8 cellular contexts compared by ENCODE assay signal in the genomic region with DNA sequence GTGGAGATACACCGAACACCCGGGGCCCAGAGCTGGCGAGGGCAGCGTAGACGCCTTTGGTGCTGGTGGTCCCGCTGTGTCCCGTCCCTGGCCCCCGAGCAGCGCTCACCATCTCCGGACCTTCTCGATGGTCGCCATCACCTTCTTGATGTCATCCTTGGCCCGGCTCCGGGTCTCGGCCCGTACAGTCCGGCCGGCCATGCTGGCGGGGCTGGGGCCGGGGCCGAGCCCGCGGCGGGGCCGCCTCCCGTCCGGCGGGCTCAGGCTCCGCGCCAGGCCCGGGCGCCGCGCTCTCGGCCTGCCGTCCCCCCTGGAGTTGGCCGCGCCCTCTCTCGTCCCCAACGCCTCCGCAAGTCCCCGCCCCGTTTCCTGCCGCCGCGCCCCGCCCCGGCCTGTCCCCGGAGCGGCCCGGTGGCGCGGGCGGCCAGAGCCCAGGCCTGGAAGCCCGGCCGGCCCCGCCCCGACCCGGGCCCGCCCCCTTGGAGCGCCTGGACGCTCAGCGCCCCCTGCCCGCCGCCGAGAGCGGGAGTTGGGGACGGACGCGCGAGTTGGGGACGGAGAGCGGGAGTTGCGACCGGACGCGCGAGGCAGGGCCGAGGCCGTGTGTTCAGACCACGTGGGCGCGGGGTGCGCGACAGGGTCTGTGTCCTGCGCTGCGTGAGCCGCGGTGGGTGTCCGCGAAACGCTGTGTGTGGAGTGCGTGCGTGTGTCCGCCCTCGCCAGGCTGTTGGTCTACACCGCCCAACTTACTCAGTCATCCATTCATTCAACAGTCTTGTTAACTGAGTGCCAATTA. TPM values are rescaled to one million over a fixed set of nuclear protein-coding genes. Genes with fewer than 3 reads are reported as not detected.
DNase-seq lines count a peak whose midpoint lies in the region; ATAC-seq and TF ChIP-seq lines count a peak whose summit lies in the region.

A gene (minus strand): TSS at position 334 of the 796 bp plus-strand sequence. CDS start 133 bp downstream, at position 201.

- intact Hi-C loops in stomach (cut with DNase I; ENCODE audit: low total_unique reads) = loop anchor here (10.0 kb wide), 1 partner anchor 49 kb away; no protein-coding TSS in a partner anchor

- no peaks in the 10 kb centered on the region for H4K20me1 ChIP-seq in neural cell (ENCODE audit: insufficient read depth)

- H3K9me2 ChIP-seq in neural cell (ENCODE audit: insufficient read depth, low read length) = no peaks in the 10 kb centered on the region

- DNase-seq in DMS79 treated with DMSO at 0.1 percent for 48 hours (lab: John Stamatoyannopoulos, UW) = peak; percentile 74
- peak; percentile 90 for DNase-seq in RWPE2 (ENCODE audit: low spot score)
- peak; percentile 75 for DNase-seq in activated effector memory CD4-positive, alpha-beta T cell treated with Interleukin-2 at 50 U/mL for 16 hours
- DNase-seq in fibroblast of the conjunctiva (ENCODE audit: low read depth) = peak; percentile 75
- DNase-seq in stomach = peak; percentile 94

- H3K27me3 ChIP-seq in RWPE2 (ENCODE audit: insufficient read depth, poor library complexity, severe bottlenecking) (no peaks in the 10 kb centered on the region), neural cell (ENCODE audit: insufficient read depth, low read depth, low read length) (no peaks in the 10 kb centered on the region), stomach (no peaks in the 10 kb centered on the region)

- WGBS in stomach, 5 donors = 0 to 1% (median 1%) methylated on average over 36 to 97 of the region's 97 CpGs

- peak within 1 kb of the TSS; percentile 92 for H3K27ac ChIP-seq in RWPE2 (ENCODE audit: poor library complexity, severe bottlenecking)
- H3K27ac ChIP-seq in neural cell (ENCODE audit: low read length) = no peak within 1 kb of the TSS
- H3K27ac ChIP-seq in stomach = peak within 1 kb of the TSS; percentile 85 to 99 (median 97)

- peak within 1 kb of the TSS; percentile 81 for H3K9ac ChIP-seq in neural cell (ENCODE audit: low read length)

- H3K36me3 ChIP-seq in RWPE2 (ENCODE audit: low read depth) = peaks cover 16% of the 10 kb centered on the region
- H3K36me3 ChIP-seq in neural cell (ENCODE audit: insufficient read depth, low read length) = peaks cover 2% of the 10 kb centered on the region
- H3K36me3 ChIP-seq in stomach = peaks cover 11 to 31% (median 30%) of the 10 kb centered on the region in 4 donors

- peak; percentile 9; the same call in 1 of the 2 replicates for TF ChIP-seq RAD21 in Ishikawa (IDR thresholded peaks at IDR 0.05; ENCODE audit: low read depth)
- peak; percentile 26 for TF ChIP-seq RAD21 in neural cell (conservative IDR thresholded peaks at IDR 0.05)

- H3K79me2 ChIP-seq in neural cell (replicated peaks; ENCODE audit: insufficient read depth, low read length) = peaks cover 4% of the 10 kb centered on the region

- TF ChIP-seq POLR2A in stomach (IDR thresholded peaks at IDR 0.05) = no peak

- peaks cover 5% of the 10 kb centered on the region for H3F3A ChIP-seq in neural cell (ENCODE audit: insufficient read depth, low read length, poor library complexity, severe bottlenecking)

- TF ChIP-seq CTCF in RWPE2 (IDR thresholded peaks at IDR 0.05; ENCODE audit: poor library complexity, severe bottlenecking) (peak; percentile 80), neural cell (IDR thresholded peaks at IDR 0.05; ENCODE audit: poor library complexity, severe bottlenecking) (peak; percentile 65), stomach (IDR thresholded peaks at IDR 0.05) (peak in 4 of 7 experiments; percentile 19 to 63 (median 32))

- peak within 1 kb of the TSS; percentile 91 for H3K4me2 ChIP-seq in neural cell (ENCODE audit: low read length)

- H3K4me3 ChIP-seq in RWPE2 (ENCODE audit: severe bottlenecking) (peak within 1 kb of the TSS; percentile 82), neural cell (ENCODE audit: low read length) (peak within 1 kb of the TSS; percentile 88), stomach (peak within 1 kb of the TSS; percentile 61 to 80 (median 74))

- H3K4me1 ChIP-seq in RWPE2 (ENCODE audit: insufficient read depth, poor library complexity, severe bottlenecking) = peaks cover 21% of the 10 kb centered on the region
- H3K4me1 ChIP-seq in stomach = peaks cover 44 to 67% (median 60%) of the 10 kb centered on the region in 4 donors

- ATAC-seq in GM21529 (IDR thresholded peaks at IDR 0.05; ENCODE audit: unreplicated experiment) (peak; percentile 77), RWPE2 (ENCODE audit: low read depth) (peak; percentile 65)

- H2AFZ ChIP-seq in neural cell (ENCODE audit: low read depth, low read length) = peak within 1 kb of the TSS; percentile 14

- no peaks in the 10 kb centered on the region for H3K9me3 ChIP-seq in RWPE2 (ENCODE audit: severe bottlenecking)
- no peaks in the 10 kb centered on the region for H3K9me3 ChIP-seq in neural cell (ENCODE audit: low read length)
- H3K9me3 ChIP-seq in stomach = no peaks in the 10 kb centered on the region

- TF ChIP-seq EP300 in Ishikawa (IDR thresholded peaks at IDR 0.05; ENCODE audit: borderline replicate concordance) (no peak), neural cell (conservative IDR thresholded peaks at IDR 0.05; ENCODE audit: poor library complexity, severe bottlenecking) (no peak), stomach (IDR thresholded peaks at IDR 0.05) (no peak)

TF ChIP-seq in Ishikawa, 13 proteins besides CTCF, POLR2A, EP300 and RAD21 (continues in another document):
- TF ChIP-seq, protein P1, sequence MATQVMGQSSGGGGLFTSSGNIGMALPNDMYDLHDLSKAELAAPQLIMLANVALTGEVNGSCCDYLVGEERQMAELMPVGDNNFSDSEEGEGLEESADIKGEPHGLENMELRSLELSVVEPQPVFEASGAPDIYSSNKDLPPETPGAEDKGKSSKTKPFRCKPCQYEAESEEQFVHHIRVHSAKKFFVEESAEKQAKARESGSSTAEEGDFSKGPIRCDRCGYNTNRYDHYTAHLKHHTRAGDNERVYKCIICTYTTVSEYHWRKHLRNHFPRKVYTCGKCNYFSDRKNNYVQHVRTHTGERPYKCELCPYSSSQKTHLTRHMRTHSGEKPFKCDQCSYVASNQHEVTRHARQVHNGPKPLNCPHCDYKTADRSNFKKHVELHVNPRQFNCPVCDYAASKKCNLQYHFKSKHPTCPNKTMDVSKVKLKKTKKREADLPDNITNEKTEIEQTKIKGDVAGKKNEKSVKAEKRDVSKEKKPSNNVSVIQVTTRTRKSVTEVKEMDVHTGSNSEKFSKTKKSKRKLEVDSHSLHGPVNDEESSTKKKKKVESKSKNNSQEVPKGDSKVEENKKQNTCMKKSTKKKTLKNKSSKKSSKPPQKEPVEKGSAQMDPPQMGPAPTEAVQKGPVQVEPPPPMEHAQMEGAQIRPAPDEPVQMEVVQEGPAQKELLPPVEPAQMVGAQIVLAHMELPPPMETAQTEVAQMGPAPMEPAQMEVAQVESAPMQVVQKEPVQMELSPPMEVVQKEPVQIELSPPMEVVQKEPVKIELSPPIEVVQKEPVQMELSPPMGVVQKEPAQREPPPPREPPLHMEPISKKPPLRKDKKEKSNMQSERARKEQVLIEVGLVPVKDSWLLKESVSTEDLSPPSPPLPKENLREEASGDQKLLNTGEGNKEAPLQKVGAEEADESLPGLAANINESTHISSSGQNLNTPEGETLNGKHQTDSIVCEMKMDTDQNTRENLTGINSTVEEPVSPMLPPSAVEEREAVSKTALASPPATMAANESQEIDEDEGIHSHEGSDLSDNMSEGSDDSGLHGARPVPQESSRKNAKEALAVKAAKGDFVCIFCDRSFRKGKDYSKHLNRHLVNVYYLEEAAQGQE (IDR thresholded peaks at IDR 0.05; ENCODE audit: low read depth) = no peak
- TF ChIP-seq ZBTB7A (IDR thresholded peaks at IDR 0.05; ENCODE audit: low read depth) = peak; percentile 80
- TF ChIP-seq FOXM1 (IDR thresholded peaks at IDR 0.05; ENCODE audit: borderline replicate concordance, low read depth) = no peak
- TF ChIP-seq, protein P2, sequence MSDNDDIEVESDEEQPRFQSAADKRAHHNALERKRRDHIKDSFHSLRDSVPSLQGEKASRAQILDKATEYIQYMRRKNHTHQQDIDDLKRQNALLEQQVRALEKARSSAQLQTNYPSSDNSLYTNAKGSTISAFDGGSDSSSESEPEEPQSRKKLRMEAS (IDR thresholded peaks at IDR 0.05) = peak; percentile 99
- TF ChIP-seq NFIC (IDR thresholded peaks at IDR 0.05) = peak; percentile 16; the same call in 1 of the 2 replicates

TF ChIP-seq in neural cell, 6 proteins besides CTCF, POLR2A, EP300 and RAD21:
- TF ChIP-seq, protein P1 (IDR thresholded peaks at IDR 0.05; ENCODE audit: borderline replicate concordance) = no peak
- TF ChIP-seq SMC3 (conservative IDR thresholded peaks at IDR 0.05; ENCODE audit: poor library complexity) (peak; percentile 45), TAF1 (IDR thresholded peaks at IDR 0.05; ENCODE audit: low read depth) (no peak), MXI1 (conservative IDR thresholded peaks at IDR 0.05; ENCODE audit: poor library complexity, severe bottlenecking) (peak; percentile 80)
TF ChIP-seq in neural cell: peak in this region for 2.

RNA-seq across cellular contexts. Expression of the gene that starts here (rescaled TPM):
- polyA plus RNA-seq in neural cell (39.2 and 44.9 TPM in 2 replicates), stomach (10 to 100 TPM; 39.5 to 58.2 (median 48.4) TPM)
- polyA minus RNA-seq in neural cell = 43.1 and 44.2 TPM in 2 replicates
- total RNA-seq in stomach = 10 to 100 TPM; 12.2 to 44.6 (median 21.6) TPM
